7 cellular contexts compared by ENCODE assay signal in genomic region chr17:4986403-4986802, GRCh38. TPM values are rescaled to one million over a fixed set of nuclear protein-coding genes. Genes with fewer than 3 reads are reported as not detected.
DNase-seq lines count a peak whose midpoint lies in the region; ATAC-seq and TF ChIP-seq lines count a peak whose summit lies in the region.

No MANE protein-coding gene starts in this region.

- peaks cover 41% of the 10 kb centered on the region for H3K4me1 Mint-ChIP-seq in activated CD8-positive, alpha-beta T cell treated with anti-CD3 and anti-CD28 coated beads, Interleukin-2, amount 10 ng/mL, durations not matched to agents 7 days and 5 days (ENCODE audit: low read depth)
- peaks cover 47% of the 10 kb centered on the region for H3K4me1 Mint-ChIP-seq in stimulated activated naive CD8-positive, alpha-beta T cell treated with anti-CD3 and anti-CD28 coated beads, Interleukin-15, amount 100 ng/mL, for 72 hours

- H3K4me3 Mint-ChIP-seq in activated CD8-positive, alpha-beta T cell treated with anti-CD3 and anti-CD28 coated beads, Interleukin-2, amount 10 ng/mL, durations not matched to agents 7 days and 5 days: peak overlapping the region; percentile 88
- H3K4me3 Mint-ChIP-seq in stimulated activated naive CD8-positive, alpha-beta T cell treated with anti-CD3 and anti-CD28 coated beads, Interleukin-15, amount 100 ng/mL, for 72 hours: peak overlapping the region; percentile 93 to 99

- in situ Hi-C loops in ACHN (cut with HindIII; ENCODE audit: low pct_ligation_motif_present, low pct_unique_long_range_greater_than_20kb, low sequenced_read_pairs): no loop called here
- in situ Hi-C loops in GM13977 (cut with MboI; ENCODE audit: low pct_unique_long_range_greater_than_20kb, low sequenced_read_pairs, unreplicated experiment): no loop called here

- no peak for TF ChIP-seq CTCF in GM13977 (IDR thresholded peaks at IDR 0.05; ENCODE audit: extremely low read depth, insufficient read depth, missing control alignments)

- POLR2A ChIA-PET in activated CD8-positive, alpha-beta T cell treated with anti-CD3 and anti-CD28 coated beads, Interleukin-2, amount 10 ng/mL, durations not matched to agents 7 days and 5 days (lab: Charles Lee): interaction anchor here (0.8 to 2.3 kb wide), 7 partner anchors 8 to 46 kb away, joined by 3 to 9 read pairs (median 4); partner anchors contain the start of genes INCA1, KIF1C, RNF167 and SLC25A11

- H3K4me3 ChIP-seq in iPS-11a (ENCODE audit: low read depth, low read length): peak overlapping the region; percentile 44

- CTCF ChIA-PET in activated CD8-positive, alpha-beta T cell treated with anti-CD3 and anti-CD28 coated beads, Interleukin-2, amount 10 ng/mL, durations not matched to agents 7 days and 5 days (lab: Charles Lee): interaction anchor here (0.5 to 5.6 kb wide), 11 partner anchors 11 to 1764 kb away, joined by 3 to 23 read pairs (median 7); partner anchors contain the start of genes CHRNE, INCA1, KIF1C and RNF167

- H3K27me3 Mint-ChIP-seq in activated CD8-positive, alpha-beta T cell treated with anti-CD3 and anti-CD28 coated beads, Interleukin-2, amount 10 ng/mL, durations not matched to agents 7 days and 5 days (ENCODE audit: low read depth): no peaks in the 10 kb centered on the region
- no peaks in the 10 kb centered on the region for H3K27me3 Mint-ChIP-seq in stimulated activated naive CD8-positive, alpha-beta T cell treated with anti-CD3 and anti-CD28 coated beads, Interleukin-15, amount 100 ng/mL, for 72 hours

- H3K36me3 Mint-ChIP-seq in activated CD8-positive, alpha-beta T cell treated with anti-CD3 and anti-CD28 coated beads, Interleukin-2, amount 10 ng/mL, durations not matched to agents 7 days and 5 days (ENCODE audit: low read depth): peaks cover 29% of the 10 kb centered on the region

- ATAC-seq in activated CD8-positive, alpha-beta T cell treated with anti-CD3 and anti-CD28 coated beads, Interleukin-2, amount 10 ng/mL, durations not matched to agents 7 days and 5 days: no peak
- ATAC-seq in stimulated activated naive CD8-positive, alpha-beta T cell treated with anti-CD3 and anti-CD28 coated beads, Interleukin-15, amount 100 ng/mL, for 72 hours: no peak
- ATAC-seq in HG03520 (IDR thresholded peaks at IDR 0.05; ENCODE audit: unreplicated experiment): no peak

- H3K9me3 Mint-ChIP-seq in activated CD8-positive, alpha-beta T cell treated with anti-CD3 and anti-CD28 coated beads, Interleukin-2, amount 10 ng/mL, durations not matched to agents 7 days and 5 days (ENCODE audit: insufficient read depth): no peaks in the 10 kb centered on the region
- no peaks in the 10 kb centered on the region for H3K9me3 Mint-ChIP-seq in stimulated activated naive CD8-positive, alpha-beta T cell treated with anti-CD3 and anti-CD28 coated beads, Interleukin-15, amount 100 ng/mL, for 72 hours

- DNase-seq in HT-29 (ENCODE audit: low spot score): peak; percentile 15
- DNase-seq in activated CD8-positive, alpha-beta T cell treated with anti-CD3 and anti-CD28 coated beads, Interleukin-2, amount 10 ng/mL, durations not matched to agents 7 days and 5 days: no peak
- no peak for DNase-seq in stimulated activated naive CD8-positive, alpha-beta T cell treated with anti-CD3 and anti-CD28 coated beads, Interleukin-15, amount 100 ng/mL, for 72 hours
- DNase-seq in ACHN: no peak
- no peak for DNase-seq in GM13977 (ENCODE audit: low spot score)

- peak overlapping the region; percentile 92 for H3K27ac Mint-ChIP-seq in activated CD8-positive, alpha-beta T cell treated with anti-CD3 and anti-CD28 coated beads, Interleukin-2, amount 10 ng/mL, durations not matched to agents 7 days and 5 days
- H3K27ac Mint-ChIP-seq in stimulated activated naive CD8-positive, alpha-beta T cell treated with anti-CD3 and anti-CD28 coated beads, Interleukin-15, amount 100 ng/mL, for 72 hours: peak overlapping the region; percentile 24 to 87

RNA-seq across cellular contexts. Expression of gene CAMTA2, which starts 1.1 kb away (rescaled TPM):
- 3.2 and 7.3 TPM in 2 replicates for total RNA-seq in HT-29 (2014; rRNA removed; shearing (Covaris generic))
- total RNA-seq in activated CD8-positive, alpha-beta T cell treated with anti-CD3 and anti-CD28 coated beads, Interleukin-2, amount 10 ng/mL, durations not matched to agents 7 days and 5 days: 10 to 100 TPM; 51.3 to 55.5 TPM

RNA-seq across cellular contexts. Expression of gene INCA1, which starts 10.9 kb away (rescaled TPM):
- 0.13 and 0.81 TPM in 2 replicates for total RNA-seq in HT-29 (2014; rRNA removed; shearing (Covaris generic))
- total RNA-seq in activated CD8-positive, alpha-beta T cell treated with anti-CD3 and anti-CD28 coated beads, Interleukin-2, amount 10 ng/mL, durations not matched to agents 7 days and 5 days: under 1 TPM; 0.26 to 0.29 TPM

RNA-seq across cellular contexts. Expression of gene KIF1C, which starts 11.3 kb away (rescaled TPM):
- 75.3 and 83.6 TPM in 2 replicates for total RNA-seq in HT-29 (2014; rRNA removed; shearing (Covaris generic))
- 10 to 100 TPM; 43.6 to 45.3 TPM for total RNA-seq in activated CD8-positive, alpha-beta T cell treated with anti-CD3 and anti-CD28 coated beads, Interleukin-2, amount 10 ng/mL, durations not matched to agents 7 days and 5 days

RNA-seq across cellular contexts. Expression of gene SPAG7, which starts 18.8 kb away (rescaled TPM):
- 20.0 and 25.7 TPM in 2 replicates for total RNA-seq in HT-29 (2014; rRNA removed; shearing (Covaris generic))
- 10 to 100 TPM; 52.3 to 53.6 TPM for total RNA-seq in activated CD8-positive, alpha-beta T cell treated with anti-CD3 and anti-CD28 coated beads, Interleukin-2, amount 10 ng/mL, durations not matched to agents 7 days and 5 days

RNA-seq across cellular contexts. Expression of gene ENO3, which starts 35.5 kb away (rescaled TPM):
- total RNA-seq in HT-29 (2014; rRNA removed; shearing (Covaris generic)): 2.8 and 4.7 TPM in 2 replicates
- 10 to 100 TPM; 26.6 to 34.3 TPM for total RNA-seq in activated CD8-positive, alpha-beta T cell treated with anti-CD3 and anti-CD28 coated beads, Interleukin-2, amount 10 ng/mL, durations not matched to agents 7 days and 5 days
